Comparison of ENCODE assay signal across 1 cellular context in the genomic region with DNA sequence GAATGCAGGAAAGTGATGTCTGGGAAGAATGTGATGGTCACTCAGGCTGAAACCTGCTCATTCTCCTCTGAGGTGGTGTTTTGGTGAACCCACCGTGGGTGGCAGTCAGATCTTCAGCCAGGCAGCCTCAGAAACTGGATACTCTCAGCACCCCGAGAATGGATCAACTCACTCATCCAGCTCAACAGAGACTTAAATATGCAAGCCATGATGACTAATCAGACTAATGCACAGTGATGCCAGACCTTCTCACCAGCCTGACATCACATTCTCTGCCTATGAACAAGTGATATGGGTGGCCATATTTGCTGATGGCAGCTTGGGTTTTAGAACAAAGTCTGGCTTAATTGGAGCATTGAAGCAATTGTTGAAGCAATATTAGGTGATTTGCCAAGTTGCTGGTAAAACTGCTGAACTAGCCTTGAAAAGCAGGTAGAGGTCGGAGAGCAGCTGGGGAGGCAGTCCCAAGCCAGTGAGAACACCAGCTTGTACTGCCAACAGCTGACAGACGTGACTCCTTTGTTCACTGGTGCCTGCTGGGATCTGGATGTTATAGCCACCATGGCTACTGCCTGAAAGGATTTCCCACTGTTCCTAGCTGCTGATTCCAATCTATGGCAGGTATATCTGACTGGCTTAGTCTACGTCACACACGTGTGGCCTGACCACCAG.
TF ChIP-seq lines count a peak whose summit lies in the region.

No MANE protein-coding gene starts in this region.

TF ChIP-seq in IMR-90, 13 proteins besides CTCF, POLR2A, EP300 and RAD21:
- TF ChIP-seq, protein P1, sequence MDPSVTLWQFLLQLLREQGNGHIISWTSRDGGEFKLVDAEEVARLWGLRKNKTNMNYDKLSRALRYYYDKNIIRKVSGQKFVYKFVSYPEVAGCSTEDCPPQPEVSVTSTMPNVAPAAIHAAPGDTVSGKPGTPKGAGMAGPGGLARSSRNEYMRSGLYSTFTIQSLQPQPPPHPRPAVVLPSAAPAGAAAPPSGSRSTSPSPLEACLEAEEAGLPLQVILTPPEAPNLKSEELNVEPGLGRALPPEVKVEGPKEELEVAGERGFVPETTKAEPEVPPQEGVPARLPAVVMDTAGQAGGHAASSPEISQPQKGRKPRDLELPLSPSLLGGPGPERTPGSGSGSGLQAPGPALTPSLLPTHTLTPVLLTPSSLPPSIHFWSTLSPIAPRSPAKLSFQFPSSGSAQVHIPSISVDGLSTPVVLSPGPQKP (IDR thresholded peaks at IDR 0.05; ENCODE audit: borderline replicate concordance, low read depth, low read length): no peak
- TF ChIP-seq RFX5 (IDR thresholded peaks at IDR 0.05; ENCODE audit: low read depth, low read length) (no peak), CHD1 (IDR thresholded peaks at IDR 0.05; ENCODE audit: low read depth, low read length) (no peak), SMC3 (IDR thresholded peaks at IDR 0.05; ENCODE audit: low read depth, low read length) (no peak), NFE2L2 (IDR thresholded peaks at IDR 0.05; ENCODE audit: low read depth, low read length) (no peak), FOS (IDR thresholded peaks at IDR 0.05; ENCODE audit: low read depth, low read length) (no peak), CEBPB (IDR thresholded peaks at IDR 0.05; ENCODE audit: low read depth, low read length) (no peak), MXI1 (IDR thresholded peaks at IDR 0.05; ENCODE audit: borderline replicate concordance, low read depth, low read length) (no peak), MAFK (IDR thresholded peaks at IDR 0.05; ENCODE audit: low read depth, low read length) (no peak), RCOR1 (IDR thresholded peaks at IDR 0.05; ENCODE audit: insufficient replicate concordance, low read length) (no peak)
- TF ChIP-seq, protein P2, sequence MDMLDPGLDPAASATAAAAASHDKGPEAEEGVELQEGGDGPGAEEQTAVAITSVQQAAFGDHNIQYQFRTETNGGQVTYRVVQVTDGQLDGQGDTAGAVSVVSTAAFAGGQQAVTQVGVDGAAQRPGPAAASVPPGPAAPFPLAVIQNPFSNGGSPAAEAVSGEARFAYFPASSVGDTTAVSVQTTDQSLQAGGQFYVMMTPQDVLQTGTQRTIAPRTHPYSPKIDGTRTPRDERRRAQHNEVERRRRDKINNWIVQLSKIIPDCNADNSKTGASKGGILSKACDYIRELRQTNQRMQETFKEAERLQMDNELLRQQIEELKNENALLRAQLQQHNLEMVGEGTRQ (IDR thresholded peaks at IDR 0.05; ENCODE audit: low read depth, low read length): no peak
TF ChIP-seq in IMR-90: peak in this region for 0.
